20 cellular contexts compared by ENCODE assay signal in genomic region chr18:9153281-9153680, GRCh38. TPM values are rescaled to one million over a fixed set of nuclear protein-coding genes. Genes with fewer than 3 reads are reported as not detected.
DNase-seq lines count a peak whose midpoint lies in the region; ATAC-seq, FAIRE-seq and TF ChIP-seq lines count a peak whose summit lies in the region.
"Had no signal": no experiment of that assay in that cellular context is flagged by ENCODE, and none has a peak within 500 bp of the region (broad histone marks: within the 10 kb centered on the region; RNA-seq: fewer than 3 reads in every experiment).

No MANE protein-coding gene starts in this region.

- peaks cover 55% of the 10 kb centered on the region for H3F3A ChIP-seq in MM.1S (ENCODE audit: insufficient read depth, low read length)

- H3K36me3 Mint-ChIP-seq in activated naive CD8-positive, alpha-beta T cell = peaks cover 14% of the 10 kb centered on the region
- H3K36me3 Mint-ChIP-seq in activated naive CD8-positive, alpha-beta T cell treated with anti-CD3 and anti-CD28 coated beads for 36 hours = peaks cover 31% of the 10 kb centered on the region
- H3K36me3 Mint-ChIP-seq in effector memory CD8-positive, alpha-beta T cell (ENCODE audit: insufficient read depth) = peaks cover 4% of the 10 kb centered on the region

- H3K79me2 ChIP-seq in MM.1S (ENCODE audit: low read length) = peaks cover 98% of the 10 kb centered on the region

- peak overlapping the region; percentile 56 for H3K4me2 ChIP-seq in MM.1S (ENCODE audit: low read depth, low read length)

- H3K27ac ChIP-seq in MM.1S (ENCODE audit: low read length) (peak overlapping the region; percentile 20; the same call in 1 of the 2 replicates), small intestine (ENCODE audit: low read depth in 1 of 2, low read length in 1 of 2) (no peak overlapping the region)

- H3K36me3 ChIP-seq in MM.1S (replicated peaks; ENCODE audit: insufficient read depth, low read length) (peaks cover 11% of the 10 kb centered on the region; the same call in 1 of the 2 replicates), small intestine (ENCODE audit: control insufficient read depth in 2 of 2, insufficient read depth in 2 of 2, low read length in 2 of 2) (no peaks in the 10 kb centered on the region)
- H3K36me3 ChIP-seq: left lung, upper lobe of left lung had no signal

- H3K4me1 ChIP-seq in MM.1S (ENCODE audit: low read length) (peaks cover 68% of the 10 kb centered on the region), small intestine (ENCODE audit: control insufficient read depth in 2 of 2, insufficient read depth in 1 of 2, low read depth in 1 of 2, low read length in 1 of 2) (peaks cover 0 to 4% of the 10 kb centered on the region in 2 donors)

- DNase-seq in activated naive CD8-positive, alpha-beta T cell treated with anti-CD3 and anti-CD28 coated beads for 36 hours = no peak
- no peak for DNase-seq in MM.1S
- no peak for DNase-seq in effector memory CD8-positive, alpha-beta T cell
- DNase-seq in small intestine = no peak
- no peak for DNase-seq in GM10266 (ENCODE audit: extremely low spot score)
- DNase-seq in NCI-H510A treated with DMSO at 0.1 percent for 48 hours (lab: John Stamatoyannopoulos, UW) = no peak
- DNase-seq: activated CD4-positive, alpha-beta T cell treated with anti-CD3 and anti-CD28 coated beads, Interleukin-2, amount 50 U/mL, for 4 hours; activated naive CD4-positive, alpha-beta T cell treated with anti-CD3 and anti-CD28 coated beads, Interleukin-2, amount 10 ng/mL, durations not matched to agents 7 days and 5 days; activated T-cell treated with anti-CD3 and anti-CD28 coated beads, Interleukin-2, amount 50 U/mL, for 1 hour; cerebellar nuclear complex; effector CD4-positive, alpha-beta T cell; left lung; mucosa of descending colon; NCI-H1417 treated with DMSO at 0.1 percent for 48 hours; Right ventricle myocardium superior; stimulated activated CD4-positive, alpha-beta T cell treated with anti-CD3 and anti-CD28 coated beads, Interleukin-4, amount 100 ng/mL, for 4 hours; upper lobe of left lung had no signal

- H3K27me3 Mint-ChIP-seq in activated naive CD8-positive, alpha-beta T cell = no peaks in the 10 kb centered on the region
- no peaks in the 10 kb centered on the region for H3K27me3 Mint-ChIP-seq in activated naive CD8-positive, alpha-beta T cell treated with anti-CD3 and anti-CD28 coated beads for 36 hours
- no peaks in the 10 kb centered on the region for H3K27me3 Mint-ChIP-seq in effector memory CD8-positive, alpha-beta T cell
- H3K27me3 Mint-ChIP-seq: activated naive CD4-positive, alpha-beta T cell treated with anti-CD3 and anti-CD28 coated beads, Interleukin-2, amount 10 ng/mL, durations not matched to agents 7 days and 5 days had no signal

- H4K20me1 ChIP-seq in MM.1S (ENCODE audit: insufficient read depth, low read length) = peaks cover 76% of the 10 kb centered on the region

- H3K9ac ChIP-seq in MM.1S (ENCODE audit: low read length) = peak overlapping the region; percentile 24; the same call in 1 of the 2 replicates

- peaks cover 84% of the 10 kb centered on the region for H3K4me1 Mint-ChIP-seq in activated naive CD8-positive, alpha-beta T cell (ENCODE audit: low read depth)
- peaks cover 68% of the 10 kb centered on the region for H3K4me1 Mint-ChIP-seq in activated naive CD8-positive, alpha-beta T cell treated with anti-CD3 and anti-CD28 coated beads for 36 hours
- peaks cover 51 to 87% of the 10 kb centered on the region in 2 donors for H3K4me1 Mint-ChIP-seq in effector memory CD8-positive, alpha-beta T cell (ENCODE audit: low read depth in 2 of 2)

- H3K9me2 ChIP-seq in MM.1S (replicated peaks; ENCODE audit: insufficient read depth, low read length) = no peaks in the 10 kb centered on the region

- no peak for TF ChIP-seq CTCF in MM.1S (IDR thresholded peaks at IDR 0.05; ENCODE audit: low read length)
- TF ChIP-seq CTCF in GM10266 (IDR thresholded peaks at IDR 0.05; ENCODE audit: control insufficient read depth, insufficient read depth, low read depth, missing control alignments) = no peak

- 60 to 76% (median 72%) methylated on average over 1 of the region's 1 CpG for WGBS in small intestine, 3 donors

- ATAC-seq in effector memory CD8-positive, alpha-beta T cell (replicated peaks) = no peak
- ATAC-seq in HG02678 (IDR thresholded peaks at IDR 0.05; ENCODE audit: unreplicated experiment) = no peak
- ATAC-seq: left lung, mucosa of descending colon had no signal

- peak overlapping the region; percentile 66 for H3K27ac Mint-ChIP-seq in activated naive CD8-positive, alpha-beta T cell
- no peak overlapping the region for H3K27ac Mint-ChIP-seq in activated naive CD8-positive, alpha-beta T cell treated with anti-CD3 and anti-CD28 coated beads for 36 hours
- peak overlapping the region; percentile 16 to 84 for H3K27ac Mint-ChIP-seq in effector memory CD8-positive, alpha-beta T cell
- H3K27ac Mint-ChIP-seq: activated naive CD4-positive, alpha-beta T cell treated with anti-CD3 and anti-CD28 coated beads, Interleukin-2, amount 10 ng/mL, durations not matched to agents 7 days and 5 days had no signal

- H3K27me3 ChIP-seq in MM.1S (replicated peaks; ENCODE audit: insufficient read depth, low read length) (no peaks in the 10 kb centered on the region), small intestine (ENCODE audit: control insufficient read depth in 2 of 2, insufficient read depth in 2 of 2, low read length in 2 of 2) (no peaks in the 10 kb centered on the region)
- H3K27me3 ChIP-seq: left lung, upper lobe of left lung had no signal

- no peaks in the 10 kb centered on the region for H3K9me3 ChIP-seq in MM.1S (replicated peaks; ENCODE audit: insufficient read depth, low read length)
- H3K9me3 ChIP-seq in small intestine (ENCODE audit: control insufficient read depth, low read depth) = no peaks in the 10 kb centered on the region
- H3K9me3 ChIP-seq: left lung, mucosa of descending colon, upper lobe of left lung had no signal

- peak overlapping the region; percentile 30 for H3K4me3 Mint-ChIP-seq in activated naive CD8-positive, alpha-beta T cell
- H3K4me3 Mint-ChIP-seq in activated naive CD8-positive, alpha-beta T cell treated with anti-CD3 and anti-CD28 coated beads for 36 hours = no peak overlapping the region
- H3K4me3 Mint-ChIP-seq in effector memory CD8-positive, alpha-beta T cell = peak overlapping the region; percentile 2 to 19
- H3K4me3 Mint-ChIP-seq: activated naive CD4-positive, alpha-beta T cell treated with anti-CD3 and anti-CD28 coated beads, Interleukin-2, amount 10 ng/mL, durations not matched to agents 7 days and 5 days had no signal

- no peaks in the 10 kb centered on the region for H3K9me3 Mint-ChIP-seq in activated naive CD8-positive, alpha-beta T cell (ENCODE audit: low read depth)
- peaks cover 4% of the 10 kb centered on the region for H3K9me3 Mint-ChIP-seq in activated naive CD8-positive, alpha-beta T cell treated with anti-CD3 and anti-CD28 coated beads for 36 hours
- H3K9me3 Mint-ChIP-seq in effector memory CD8-positive, alpha-beta T cell = no peaks in the 10 kb centered on the region
- H3K9me3 Mint-ChIP-seq: activated naive CD4-positive, alpha-beta T cell treated with anti-CD3 and anti-CD28 coated beads, Interleukin-2, amount 10 ng/mL, durations not matched to agents 7 days and 5 days had no signal

- H3K4me3 ChIP-seq in MM.1S (ENCODE audit: low read length) (peak overlapping the region; percentile 11; the same call in 1 of the 2 replicates), small intestine (ENCODE audit: low read depth in 1 of 2, low read length in 2 of 2) (no peak overlapping the region)
- H3K4me3 ChIP-seq: left lung, mucosa of descending colon, upper lobe of left lung had no signal

- H2AFZ ChIP-seq in MM.1S (ENCODE audit: low read length) = no peak overlapping the region

- peak; percentile 83 for FAIRE-seq in small intestine (lab: Jason Lieb, UNC)
- FAIRE-seq: astrocyte had no signal

RNA-seq across cellular contexts. Expression of gene ANKRD12, which starts 16.7 kb away (rescaled TPM):
- 10 to 100 TPM; 33.1 to 33.9 TPM for total RNA-seq in activated naive CD8-positive, alpha-beta T cell treated with anti-CD3 and anti-CD28 coated beads for 36 hours
- 10 to 100 TPM in 2 of 3 donors, 1 to 10 TPM in 1; 7.5 to 22.2 (median 21.2) TPM for polyA plus RNA-seq in small intestine

RNA-seq across cellular contexts. Expression of gene NDUFV2, which starts 50.8 kb away (rescaled TPM):
- 100 to 1,000 TPM; 302 to 307 TPM for total RNA-seq in activated naive CD8-positive, alpha-beta T cell treated with anti-CD3 and anti-CD28 coated beads for 36 hours
- polyA plus RNA-seq in small intestine = 100 to 1,000 TPM; 175 to 300 (median 241) TPM
